Comparison of ENCODE assay signal across 25 cellular contexts in the genomic region with DNA sequence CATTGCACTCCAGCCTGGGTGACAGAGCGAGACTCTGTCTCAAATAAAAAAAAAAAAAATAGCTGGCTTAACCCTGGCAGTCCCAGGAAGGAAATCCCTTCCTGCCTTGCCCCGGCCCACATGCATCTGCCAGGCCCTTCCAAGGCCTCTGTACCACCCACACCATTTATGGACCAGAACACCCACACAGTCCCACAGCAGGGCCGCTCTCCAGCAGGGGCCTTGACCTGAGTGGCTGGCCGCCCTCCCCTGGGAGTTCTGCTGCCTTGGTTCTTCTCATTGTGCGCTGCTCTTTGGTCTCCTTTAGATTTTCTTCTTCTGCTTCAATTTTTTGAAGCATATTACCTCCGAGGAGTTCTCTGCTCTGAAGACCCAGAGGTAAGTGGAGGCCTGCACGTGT. TPM values are rescaled to one million over a fixed set of nuclear protein-coding genes. Genes with fewer than 3 reads are reported as not detected.
DNase-seq lines count a peak whose midpoint lies in the region; ATAC-seq, FAIRE-seq and TF ChIP-seq lines count a peak whose summit lies in the region.
"Had no signal": no experiment of that assay in that cellular context is flagged by ENCODE, and none has a peak within 500 bp of the region (broad histone marks: within the 10 kb centered on the region; RNA-seq: fewer than 3 reads in every experiment).

No MANE protein-coding gene starts in this region.

- H3K9me3 ChIP-seq in HEK293 (ENCODE audit: control insufficient read depth, insufficient read depth, low read depth, low read length) (no peaks in the 10 kb centered on the region), testis (no peaks in the 10 kb centered on the region), pancreas (no peaks in the 10 kb centered on the region)
- H3K9me3 ChIP-seq: BE2C, BLaER1, Caco-2 had no signal

- no peak for TF ChIP-seq POLR2A in testis (IDR thresholded peaks at IDR 0.05)

- H3K27me3 ChIP-seq in testis (no peaks in the 10 kb centered on the region), pancreas (no peaks in the 10 kb centered on the region)
- H3K27me3 ChIP-seq: BE2C, BLaER1 had no signal

- intact Hi-C loops in sciatic nerve (cut with DNase I) (no loop called here), testis (cut with DNase I; ENCODE audit: low total_unique reads) (no loop called here), pancreas (cut with DNase I) (no loop called here)

- TF ChIP-seq CTCF in HEK293 (tag by site-specific recombination; IDR thresholded peaks at IDR 0.05) (no peak), testis (IDR thresholded peaks at IDR 0.05) (no peak), pancreas (IDR thresholded peaks at IDR 0.05) (no peak)

- ATAC-seq in sciatic nerve (peak; percentile 31), pancreas (no peak)
- ATAC-seq: GM12878 had no signal

- H3K27ac ChIP-seq in HEK293 (ENCODE audit: extremely low read depth, low read depth, low read length): no peak overlapping the region
- H3K27ac ChIP-seq in testis: peak overlapping the region in 1 of 2 donors; percentile 11
- no peak overlapping the region for H3K27ac ChIP-seq in pancreas
- H3K27ac ChIP-seq: BLaER1 had no signal

- H3K4me3 ChIP-seq in HEK293 (ENCODE audit: low read depth, low read length) (no peak overlapping the region), testis (no peak overlapping the region), pancreas (no peak overlapping the region)
- H3K4me3 ChIP-seq: BLaER1, GM12878 had no signal

- POLR2A ChIA-PET in HEK293 (lab: Yijun Ruan, JAX): no interaction called here

- H3K4me1 ChIP-seq in HEK293 (ENCODE audit: control insufficient read depth, insufficient read depth, low read length) (no peaks in the 10 kb centered on the region), testis (peaks cover 41% of the 10 kb centered on the region), pancreas (no peaks in the 10 kb centered on the region)
- H3K4me1 ChIP-seq: Caco-2 had no signal

- WGBS in testis, 2 donors: 47% methylated on average over 7 of the region's 7 CpGs
- whole genome bisulfite sequencing in pancreas, 2 donors: 92% methylated on average over 7 of the region's 7 CpGs

- CTCF ChIA-PET in HEK293 (lab: Yijun Ruan, JAX): no interaction called here

- peaks cover 3 to 93% of the 10 kb centered on the region in 2 experiments; a peak in 2 of 3 replicates for H3K36me3 ChIP-seq in HEK293 (ENCODE audit: control insufficient read depth in 2 of 2, insufficient read depth in 1 of 2, low read length in 2 of 2)
- no peaks in the 10 kb centered on the region for H3K36me3 ChIP-seq in testis (ENCODE audit: low read depth, missing control alignments)
- peaks cover 14 to 82% (median 38%) of the 10 kb centered on the region in 3 donors for H3K36me3 ChIP-seq in pancreas
- H3K36me3 ChIP-seq: BE2C had no signal

- FAIRE-seq in pancreas (lab: Jason Lieb, UNC): no peak
- FAIRE-seq: A204.1, D721Med, G401.6, GM12878, GM12892, GM18507 had no signal

- no peak for DNase-seq in sciatic nerve (ENCODE audit: low spot score)
- DNase-seq in testis: peak; percentile 79
- no peak for DNase-seq in RKO (ENCODE audit: low spot score)
- no peak for DNase-seq in pancreas
- DNase-seq in effector CD8-positive, alpha-beta T cell (lab: John Stamatoyannopoulos, UW): no peak
- DNase-seq: 8988T; ACHN; BE2C; C1 segment of cervical spinal cord; Caco-2; Calu3; CD4-positive, alpha-beta memory T cell; CD4-positive, CD25-positive, alpha-beta regulatory T cell; DMS79 treated with DMSO at 0.1 percent for 48 hours; GF-D8 had no signal

TF ChIP-seq in HEK293, 187 proteins besides CTCF, POLR2A, EP300 and RAD21:
- TF ChIP-seq ZNF48 (tag by site-specific recombination; IDR thresholded peaks at IDR 0.05) (no peak), INSM2 (tag by site-specific recombination; IDR thresholded peaks at IDR 0.05) (no peak), EGR2 (tag by site-specific recombination; IDR thresholded peaks at IDR 0.05; ENCODE audit: low read depth) (peak; percentile 79), ZFHX2 (tag by site-specific recombination; conservative IDR thresholded peaks at IDR 0.05) (peak; percentile 63; the same call in 1 of the 2 replicates), ZNF629 (tag by site-specific recombination; IDR thresholded peaks at IDR 0.05) (no peak)

RNA-seq across cellular contexts. Expression of gene CPNE9, which starts 16.1 kb away (rescaled TPM):
- total RNA-seq in sciatic nerve (not detected), testis (1 to 10 TPM in 1 of 2 donors, under 1 TPM in 1; 0.31 to 1.4 TPM), pancreas (under 1 TPM in 3 of 6 donors, not detected in 3; 0.12 to 0.19 (median 0.12) TPM)
- polyA plus RNA-seq in testis (ENCODE audit: insufficient read depth, low read depth, low replicate concordance) (1.3 TPM), pancreas (under 1 TPM; 0.19 to 0.85 TPM)
- total RNA-seq: A673; Caco-2; Calu3; CD4-positive, CD25-positive, alpha-beta regulatory T cell; GM12878 had no signal
- polyA plus RNA-seq: AG04450; CD4-positive, alpha-beta memory T cell; CD4-positive, CD25-positive, alpha-beta regulatory T cell had no signal

RNA-seq across cellular contexts. Expression of gene MTMR14, which starts 38.2 kb away (rescaled TPM):
- total RNA-seq in sciatic nerve: 35.5 TPM
- 10 to 100 TPM; 58.9 to 70.6 TPM for total RNA-seq in testis
- polyA plus RNA-seq in testis (ENCODE audit: insufficient read depth, low read depth, low replicate concordance): 43.6 TPM
- 10 to 100 TPM; 11.5 to 20.8 (median 13.0) TPM for total RNA-seq in pancreas
- 10 to 100 TPM; 14.0 to 20.6 TPM for polyA plus RNA-seq in pancreas

RNA-seq across cellular contexts. Expression of gene BRPF1, which starts 44.0 kb away (rescaled TPM):
- total RNA-seq in sciatic nerve: 19.8 TPM
- 10 to 100 TPM; 55.1 to 58.4 TPM for total RNA-seq in testis
- 47.4 TPM for polyA plus RNA-seq in testis (ENCODE audit: insufficient read depth, low read depth, low replicate concordance)
- total RNA-seq in pancreas: 10 to 100 TPM in 1 of 6 donors, 1 to 10 TPM in 5; 7.0 to 10.8 (median 8.4) TPM
- 10 to 100 TPM in 1 of 2 donors, 1 to 10 TPM in 1; 5.8 to 10.4 TPM for polyA plus RNA-seq in pancreas
